ENCODE assay signal across 22 cellular contexts in the genomic region with DNA sequence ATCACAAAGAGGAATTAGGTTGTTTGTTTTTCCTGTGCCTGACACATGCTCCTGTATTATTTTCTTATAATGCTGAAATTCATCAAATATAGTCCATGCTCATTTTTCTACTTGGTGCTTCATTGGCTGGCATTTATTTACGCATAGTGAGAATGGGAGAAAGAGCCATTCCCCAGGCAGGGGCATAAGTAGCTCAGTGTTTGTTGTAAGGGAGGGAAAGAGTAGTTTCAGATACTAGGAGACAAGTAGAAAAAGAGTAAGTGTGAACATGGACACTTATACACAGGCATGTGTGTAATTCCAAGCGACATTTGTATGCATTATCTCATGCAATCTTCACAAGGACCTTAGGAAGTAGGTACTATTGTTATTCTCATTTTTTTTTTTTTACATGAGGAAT.
DNase-seq lines count a peak whose midpoint lies in the region; ATAC-seq and TF ChIP-seq lines count a peak whose summit lies in the region.
"Had no signal": no experiment of that assay in that cellular context is flagged by ENCODE, and none has a peak within 500 bp of the region (broad histone marks: within the 10 kb centered on the region; RNA-seq: fewer than 3 reads in every experiment).

No MANE protein-coding gene starts in this region.

- no peak overlapping the region for H3K4me2 ChIP-seq in GM23338
- H3K4me2 ChIP-seq: A549; BLaER1 treated with 17β-estradiol and CSF1 and Interleukin-3, amounts not matched to agents 10 nM and 100 nM had no signal

- H3K4me3 ChIP-seq in GM23338 (no peak overlapping the region), testis (no peak overlapping the region)
- H3K4me3 ChIP-seq: A549; BLaER1 treated with 17β-estradiol and CSF1 and Interleukin-3, amounts not matched to agents 10 nM and 100 nM; GM12878; GM23248 had no signal

- peaks cover 3% of the 10 kb centered on the region; the same call in 1 of the 2 replicates for H3F3A ChIP-seq in GM23338 (replicated peaks; ENCODE audit: low read depth)

- H3K27ac Mint-ChIP-seq in GM23338 (peak overlapping the region; percentile 6; the same call in 1 of the 2 replicates), WTC11 (peak overlapping the region; percentile 46)
- H3K27ac Mint-ChIP-seq: CD14-positive monocyte; CD4-positive, alpha-beta T cell; CD8-positive, alpha-beta memory T cell had no signal

- intact Hi-C loops in testis (cut with DNase I; ENCODE audit: low total_unique reads), result no loop called here

- H3K27me3 ChIP-seq in GM23338 (ENCODE audit: insufficient read depth) (no peaks in the 10 kb centered on the region), testis (no peaks in the 10 kb centered on the region)
- H3K27me3 ChIP-seq: BE2C; BLaER1 treated with 17β-estradiol and CSF1 and Interleukin-3, amounts not matched to agents 10 nM and 100 nM had no signal

- H3K9me2 ChIP-seq in GM23338 (ENCODE audit: insufficient read depth), result no peaks in the 10 kb centered on the region

- H4K20me1 ChIP-seq in GM23338 (replicated peaks; ENCODE audit: insufficient read depth), result no peaks in the 10 kb centered on the region
- H4K20me1 ChIP-seq: BLaER1 treated with 17β-estradiol and CSF1 and Interleukin-3, amounts not matched to agents 10 nM and 100 nM had no signal

- no peaks in the 10 kb centered on the region for H3K36me3 Mint-ChIP-seq in GM23338 (ENCODE audit: low read depth)
- H3K36me3 Mint-ChIP-seq in WTC11, result no peaks in the 10 kb centered on the region
- H3K36me3 Mint-ChIP-seq: CD14-positive monocyte; CD8-positive, alpha-beta memory T cell had no signal

- H3K27ac ChIP-seq in GM23338 (ENCODE audit: low read depth), result 0 out of 2 replicates have a peak overlapping the region, but pooled peaks have one; percentile 14
- no peak overlapping the region for H3K27ac ChIP-seq in testis
- H3K27ac ChIP-seq: BLaER1 treated with 17β-estradiol and CSF1 and Interleukin-3, amounts not matched to agents 10 nM and 100 nM; GM23248 had no signal

- H3K27me3 Mint-ChIP-seq in GM23338 (ENCODE audit: insufficient read depth, low read depth, poor library complexity) (peaks cover 7% of the 10 kb centered on the region), WTC11 (ENCODE audit: low read depth) (no peaks in the 10 kb centered on the region)

- H3K79me2 ChIP-seq in GM23338 (replicated peaks; ENCODE audit: insufficient read depth), result no peaks in the 10 kb centered on the region

- no peaks in the 10 kb centered on the region for H3K36me3 ChIP-seq in GM23338 (ENCODE audit: insufficient read depth)
- H3K36me3 ChIP-seq in testis (ENCODE audit: low read depth, missing control alignments), result no peaks in the 10 kb centered on the region
- H3K36me3 ChIP-seq: BE2C; BLaER1 treated with 17β-estradiol and CSF1 and Interleukin-3, amounts not matched to agents 10 nM and 100 nM had no signal

- POLR2A ChIA-PET in WTC11 (lab: Charles Lee), result no interaction called here

- no peaks in the 10 kb centered on the region; the same call in 1 of the 3 replicates for H3K9me3 Mint-ChIP-seq in GM23338
- peaks cover 7% of the 10 kb centered on the region; the same call in 1 of the 2 replicates for H3K9me3 Mint-ChIP-seq in WTC11
- H3K9me3 Mint-ChIP-seq: CD4-positive, alpha-beta T cell; CD8-positive, alpha-beta memory T cell had no signal

- H3K4me1 ChIP-seq in GM23338 (ENCODE audit: insufficient read depth), result peaks cover 17% of the 10 kb centered on the region
- H3K4me1 ChIP-seq in testis, result no peaks in the 10 kb centered on the region
- H3K4me1 ChIP-seq: BE2C; BLaER1 treated with 17β-estradiol and CSF1 and Interleukin-3, amounts not matched to agents 10 nM and 100 nM had no signal

- DNase-seq in GM23338 (ENCODE audit: low spot score) (no peak), WTC11 (ENCODE audit: low spot score) (no peak), left lobe of liver (ENCODE audit: low spot score) (no peak), testis (no peak), superior temporal gyrus (ENCODE audit: extremely low spot score) (no peak)
- DNase-seq: 8988T; ACHN; AML-193; BE2C; CD4-positive, alpha-beta T cell; CD8-positive, alpha-beta memory T cell; DMS 273 treated with DMSO at 0.1 percent for 48 hours; DMS79; EL; GDM1; GM23248; HCEC 1CT had no signal

- H3K9me3 ChIP-seq in testis, result no peaks in the 10 kb centered on the region
- H3K9me3 ChIP-seq: A549, BE2C had no signal

- H3K4me1 Mint-ChIP-seq in GM23338 (peaks cover 30% of the 10 kb centered on the region), WTC11 (peaks cover 22% of the 10 kb centered on the region)
- H3K4me1 Mint-ChIP-seq: CD14-positive monocyte; CD8-positive, alpha-beta memory T cell had no signal

- no peak overlapping the region for H2AFZ ChIP-seq in GM23338
- H2AFZ ChIP-seq: GM23248 had no signal

- H3K4me3 Mint-ChIP-seq in GM23338 (no peak overlapping the region), WTC11 (no peak overlapping the region)
- H3K4me3 Mint-ChIP-seq: CD14-positive monocyte; CD4-positive, alpha-beta T cell; CD8-positive, alpha-beta memory T cell had no signal

- 92 to 100% methylated on average over 2 of the region's 2 CpGs for WGBS in testis, 2 donors

- no peak for TF ChIP-seq POLR2A in testis (IDR thresholded peaks at IDR 0.05)

- CTCF ChIA-PET in WTC11 (lab: Charles Lee), result no interaction called here

- TF ChIP-seq CTCF in GM23338 (conservative IDR thresholded peaks at IDR 0.05; ENCODE audit: low read depth in 2 of 2), result no peak
- TF ChIP-seq CTCF in WTC11 (IDR thresholded peaks at IDR 0.05), result no peak
- no peak for TF ChIP-seq CTCF in testis (IDR thresholded peaks at IDR 0.05)

- peak; percentile 52 for ATAC-seq in GM23338
- ATAC-seq in WTC11, result no peak
- peak; percentile 52 for ATAC-seq in left lobe of liver
- no peak for ATAC-seq in HG03039 (IDR thresholded peaks at IDR 0.05; ENCODE audit: unreplicated experiment)
- ATAC-seq: A549, GM12878 had no signal

TF ChIP-seq in GM23338, 12 proteins besides CTCF, POLR2A, EP300 and RAD21 (continues in another document):
- TF ChIP-seq JUNB (IDR thresholded peaks at IDR 0.05; ENCODE audit: unreplicated experiment) (no peak), NANOG (IDR thresholded peaks at IDR 0.05; ENCODE audit: borderline replicate concordance) (no peak), POLR2AphosphoS5 (IDR thresholded peaks at IDR 0.05; ENCODE audit: low read depth) (no peak), STAT1 (IDR thresholded peaks at IDR 0.05; ENCODE audit: unreplicated experiment) (no peak), ETS1 (IDR thresholded peaks at IDR 0.05) (no peak), EZH2phosphoT487 (IDR thresholded peaks at IDR 0.05; ENCODE audit: unreplicated experiment) (no peak), ZNF331 (CRISPR knock-in tag; IDR thresholded peaks at IDR 0.05; ENCODE audit: low read depth) (no peak), EZH2 (IDR thresholded peaks at IDR 0.05; ENCODE audit: low read depth, unreplicated experiment) (no peak)

TF ChIP-seq in WTC11, 78 proteins besides CTCF, POLR2A, EP300 and RAD21:
- no peak for TF ChIP-seq EMX1 (CRISPR knock-in tag; IDR thresholded peaks at IDR 0.05)

Comparison
In these comparisons a context has a peak if more than half of its experiments do, and no peak if none do; other contexts are left out.
1. ATAC-seq: peak in GM23338 (single experiment) and left lobe of liver (single experiment); none in WTC11 (single experiment) and HG03039 (single experiment).